ENCODE assay signal across 10 cellular contexts in the genomic region with DNA sequence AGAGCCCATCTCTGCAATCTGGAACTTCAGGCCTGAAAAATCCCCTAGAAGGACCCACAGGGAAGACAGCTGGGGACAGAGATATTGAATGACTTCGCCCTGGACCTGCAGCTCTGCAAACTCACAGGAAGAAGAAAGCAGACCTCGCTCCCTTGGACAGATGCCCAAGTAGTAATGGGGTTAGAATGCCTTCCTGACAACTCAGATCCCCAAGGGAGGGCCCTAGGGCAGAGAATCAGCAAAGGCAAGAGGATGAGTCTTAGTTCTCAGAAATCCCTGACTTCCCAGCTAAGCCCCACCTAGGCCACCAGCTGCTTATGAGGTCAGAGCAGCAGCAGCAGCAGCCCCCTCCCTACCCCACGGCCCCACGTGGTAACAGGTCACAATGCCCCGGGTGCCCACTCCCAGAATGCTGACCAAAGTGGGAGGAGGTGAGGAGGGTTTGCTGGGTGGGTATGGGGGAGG. TPM values are rescaled to one million over a fixed set of nuclear protein-coding genes. Genes with fewer than 3 reads are reported as not detected.
DNase-seq lines count a peak whose midpoint lies in the region; ATAC-seq, FAIRE-seq and TF ChIP-seq lines count a peak whose summit lies in the region.
"Had no signal": no experiment of that assay in that cellular context is flagged by ENCODE, and none has a peak within 500 bp of the region (broad histone marks: within the 10 kb centered on the region; RNA-seq: fewer than 3 reads in every experiment).

A gene with protein sequence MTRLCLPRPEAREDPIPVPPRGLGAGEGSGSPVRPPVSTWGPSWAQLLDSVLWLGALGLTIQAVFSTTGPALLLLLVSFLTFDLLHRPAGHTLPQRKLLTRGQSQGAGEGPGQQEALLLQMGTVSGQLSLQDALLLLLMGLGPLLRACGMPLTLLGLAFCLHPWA (plus strand): TSS at position 401 of the 465 bp plus-strand sequence. CDS start 198 bp downstream, outside the sequence.

- H3K27me3 ChIP-seq in Karpas-422 (ENCODE audit: low read length), result no peaks in the 10 kb centered on the region

- no peak within 1 kb of the TSS for H3K9ac ChIP-seq in Karpas-422 (ENCODE audit: low read length)

- H3K36me3 Mint-ChIP-seq in nephron (ENCODE audit: low read depth), result peaks cover 14% of the 10 kb centered on the region

- no peaks in the 10 kb centered on the region for H3K79me2 ChIP-seq in Karpas-422 (ENCODE audit: low read length)

- H3K4me2 ChIP-seq in Karpas-422 (ENCODE audit: low read depth, low read length, poor library complexity, severe bottlenecking), result no peak within 1 kb of the TSS

- H3K4me1 ChIP-seq in Karpas-422 (ENCODE audit: low read length), result no peaks in the 10 kb centered on the region

- H3K9me3 ChIP-seq in Karpas-422 (ENCODE audit: low read length), result no peaks in the 10 kb centered on the region

- FAIRE-seq in frontal cortex (lab: Jason Lieb, UNC), result no peak
- FAIRE-seq: GM18507 had no signal

- no peaks in the 10 kb centered on the region for H4K20me1 ChIP-seq in Karpas-422 (ENCODE audit: insufficient read depth, low read depth, low read length)

- H3K4me3 ChIP-seq in coronary artery (no peak within 1 kb of the TSS), Karpas-422 (ENCODE audit: low read length) (no peak within 1 kb of the TSS)

- H3K9me3 Mint-ChIP-seq in nephron, result peaks cover 31% of the 10 kb centered on the region

- H3K27me3 Mint-ChIP-seq in nephron (ENCODE audit: low read depth), result peaks cover 19% of the 10 kb centered on the region

- peaks cover 36% of the 10 kb centered on the region for H3K4me1 Mint-ChIP-seq in nephron

- peak within 1 kb of the TSS; percentile 78 to 95 (median 84) for H3K27ac Mint-ChIP-seq in nephron
- H3K27ac Mint-ChIP-seq: activated CD8-positive, alpha-beta T cell treated with anti-CD3 and anti-CD28 coated beads for 36 hours had no signal

- TF ChIP-seq CTCF in coronary artery (IDR thresholded peaks at IDR 0.05) (no peak), nephron (IDR thresholded peaks at IDR 0.05; ENCODE audit: unreplicated experiment in 3 of 3) (no peak)

- no peaks in the 10 kb centered on the region for H3K9me2 ChIP-seq in Karpas-422 (replicated peaks; ENCODE audit: insufficient read depth, low read length)

- H2AFZ ChIP-seq in Karpas-422 (ENCODE audit: low read length), result no peak within 1 kb of the TSS

- no peaks in the 10 kb centered on the region for H3K36me3 ChIP-seq in Karpas-422 (ENCODE audit: insufficient read depth, low read length)

- H3K27ac ChIP-seq in coronary artery (no peak within 1 kb of the TSS), Karpas-422 (ENCODE audit: low read length) (no peak within 1 kb of the TSS)

- peak within 1 kb of the TSS in 2 of 3 experiments; percentile 1 to 8 for H3K4me3 Mint-ChIP-seq in nephron
- H3K4me3 Mint-ChIP-seq: activated CD8-positive, alpha-beta T cell treated with anti-CD3 and anti-CD28 coated beads for 36 hours had no signal

- DNase-seq in COLO829 (ENCODE audit: low spot score), result peak; percentile 88
- peak; percentile 94 for DNase-seq in NCI-H524 treated with DMSO at 0.1 percent for 48 hours (lab: John Stamatoyannopoulos, UW)
- DNase-seq in coronary artery (ENCODE audit: low spot score), result peak; percentile 73
- DNase-seq in Karpas-422, result no peak
- no peak for DNase-seq in frontal cortex (ENCODE audit: low spot score in 2 of 2)
- DNase-seq in NCI-H748 (lab: John Stamatoyannopoulos, UW; ENCODE audit: unreplicated experiment), result no peak
- DNase-seq: activated CD8-positive, alpha-beta T cell treated with anti-CD3 and anti-CD28 coated beads for 36 hours had no signal

- ATAC-seq in HG03280 (IDR thresholded peaks at IDR 0.05; ENCODE audit: unreplicated experiment), result no peak
- ATAC-seq: activated CD8-positive, alpha-beta T cell treated with anti-CD3 and anti-CD28 coated beads for 36 hours had no signal

RNA-seq across cellular contexts. Expression of the gene that starts here (rescaled TPM):
- total RNA-seq in Karpas-422 (2014; rRNA removed; shearing (Covaris generic); ENCODE audit: low replicate concordance), result not detected in 2 replicates
- total RNA-seq in frontal cortex, result not detected
- total RNA-seq: activated CD8-positive, alpha-beta T cell treated with anti-CD3 and anti-CD28 coated beads for 36 hours had no signal

Comparison
In these comparisons a context has a peak if more than half of its experiments do, and no peak if none do; other contexts are left out.
1. DNase-seq: peak in COLO829 (single experiment), NCI-H524 treated with DMSO at 0.1 percent for 48 hours (single experiment) and coronary artery (single experiment); none in Karpas-422 (single experiment), frontal cortex (0 of 2) and NCI-H748 (single experiment).